ENCODE assay signal across 28 cellular contexts in the genomic region with DNA sequence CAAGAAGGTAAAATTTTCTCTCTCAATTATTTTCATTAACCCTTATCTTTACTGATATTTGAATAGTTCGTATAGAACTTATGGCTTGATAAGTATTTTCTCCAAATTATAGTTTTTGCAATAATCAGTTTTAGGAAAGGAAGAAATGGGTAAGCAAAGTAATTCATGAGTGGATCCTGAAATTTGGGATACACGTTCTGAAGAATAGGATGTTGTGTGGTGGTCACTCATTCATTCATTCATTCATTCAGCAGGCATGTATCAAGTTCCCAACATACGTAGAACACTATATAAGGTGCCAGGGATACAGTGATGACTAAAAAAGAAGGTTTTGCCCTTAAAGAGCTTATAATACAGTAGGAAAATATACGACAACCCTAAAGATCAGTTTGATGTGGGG.
"Had no signal": no experiment of that assay in that cellular context is flagged by ENCODE, and none has a peak within 500 bp of the region (broad histone marks: within the 10 kb centered on the region; RNA-seq: fewer than 3 reads in every experiment).

No MANE protein-coding gene starts in this region.

- H3K27me3 ChIP-seq: colonic mucosa, dorsolateral prefrontal cortex, esophagus muscularis mucosa, esophagus squamous epithelium, foreskin keratinocyte, gastrocnemius medialis, gastroesophageal sphincter, heart left ventricle, heart right ventricle, hepatocyte had no signal

- ATAC-seq: effector memory CD8-positive, alpha-beta T cell; esophagus mucosa; foreskin keratinocyte; gastrocnemius medialis; gastroesophageal sphincter; heart left ventricle; heart right ventricle had no signal

- H3K36me3 ChIP-seq: colonic mucosa had no signal

- FAIRE-seq: endometrium, endothelial cell of umbilical vein had no signal

- H3K9me3 ChIP-seq: colonic mucosa, esophagus muscularis mucosa, esophagus squamous epithelium, gastrocnemius medialis, gastroesophageal sphincter, heart left ventricle, heart right ventricle had no signal

- H3K4me1 Mint-ChIP-seq: endodermal cell had no signal

- H3K27ac ChIP-seq: colonic mucosa, coronary artery, dorsolateral prefrontal cortex, epithelial cell of prostate, esophagus muscularis mucosa, esophagus squamous epithelium, foreskin keratinocyte, gastrocnemius medialis, gastroesophageal sphincter, heart left ventricle, heart right ventricle, hepatocyte had no signal

- H3K27ac Mint-ChIP-seq: dendritic cell treated with granulocyte-macrophage colony-stimulating factor and Interleukin-4, amounts not matched to agents 40 ng/mL and 50 ng/mL, for 4 days; effector memory CD8-positive, alpha-beta T cell; endodermal cell had no signal

- H3K4me3 ChIP-seq: colonic mucosa, coronary artery, dorsolateral prefrontal cortex, esophagus muscularis mucosa, esophagus squamous epithelium, gastrocnemius medialis, gastroesophageal sphincter, heart left ventricle, heart right ventricle, hepatocyte had no signal

- H3K9me3 Mint-ChIP-seq: dendritic cell treated with granulocyte-macrophage colony-stimulating factor and Interleukin-4, amounts not matched to agents 40 ng/mL and 50 ng/mL, for 4 days; effector memory CD8-positive, alpha-beta T cell; endodermal cell had no signal

- H3K4me1 ChIP-seq: colonic mucosa had no signal

- DNase-seq: colonic mucosa; cortex of kidney; dermis blood vessel endothelial cell; dorsolateral prefrontal cortex; effector CD4-positive, alpha-beta T cell; effector CD8-positive, alpha-beta T cell; effector memory CD4-positive, alpha-beta T cell; effector memory CD8-positive, alpha-beta T cell; endodermal cell; erythroblast; esophagus squamous epithelium; foreskin fibroblast; foreskin keratinocyte; foreskin melanocyte; gastrocnemius medialis; glutamatergic neuron; head of caudate nucleus; heart left ventricle; heart right ventricle had no signal

- H3K79me2 ChIP-seq: hepatocyte had no signal

- H3K27me3 Mint-ChIP-seq: dendritic cell treated with granulocyte-macrophage colony-stimulating factor and Interleukin-4, amounts not matched to agents 40 ng/mL and 50 ng/mL, for 4 days; effector memory CD8-positive, alpha-beta T cell had no signal

- H2AFZ ChIP-seq: hepatocyte had no signal

- H3K4me3 Mint-ChIP-seq: dendritic cell treated with granulocyte-macrophage colony-stimulating factor and Interleukin-4, amounts not matched to agents 40 ng/mL and 50 ng/mL, for 4 days; effector memory CD8-positive, alpha-beta T cell; endodermal cell had no signal

- H3K4me2 ChIP-seq: hepatocyte had no signal
